In the genomic region with DNA sequence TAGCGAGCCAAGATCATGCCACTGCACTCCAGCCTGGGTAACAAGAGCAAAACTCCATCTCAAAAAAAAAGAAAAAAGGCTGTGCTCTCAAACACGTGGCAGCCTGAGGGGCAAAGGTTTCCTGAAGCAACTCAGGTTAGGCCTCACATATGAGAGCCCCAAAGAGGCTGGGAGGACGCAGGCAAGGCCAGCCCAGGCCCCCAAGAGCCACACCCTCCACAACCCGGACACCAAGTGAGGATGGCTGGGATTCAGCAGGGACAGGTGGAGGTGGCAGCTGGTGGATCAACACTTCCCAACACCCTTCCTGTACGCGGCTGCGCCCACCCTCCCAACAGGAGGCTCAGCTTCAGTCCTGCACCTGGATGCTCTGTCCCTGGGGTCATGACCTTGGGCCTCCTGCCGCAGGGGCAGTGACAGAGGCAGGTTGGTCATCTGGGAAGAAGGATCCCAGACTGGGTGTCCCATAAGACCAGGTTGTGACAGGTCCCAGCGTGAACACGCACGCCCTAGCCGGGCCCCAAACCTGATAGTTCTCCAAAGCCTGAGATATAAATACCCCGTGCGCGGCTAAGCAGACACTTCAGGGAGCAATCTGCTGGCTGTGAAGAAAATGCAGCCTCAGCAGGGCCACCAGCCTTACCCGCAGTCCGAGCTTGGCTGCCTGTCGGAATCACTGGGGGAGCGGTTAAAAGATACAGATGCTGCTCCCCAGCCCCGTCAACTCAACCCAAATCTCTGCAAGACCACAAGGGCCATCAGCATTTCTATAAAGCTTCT, we compare ENCODE assay signal across 15 cellular contexts.
A peak's percentile ranks its signal among the peaks of the same experiment; 100 is the strongest.
DNase-seq lines count a peak whose midpoint lies in the region; ATAC-seq and TF ChIP-seq lines count a peak whose summit lies in the region.
"Had no signal": no experiment of that assay in that cellular context is flagged by ENCODE, and none has a peak within 500 bp of the region (broad histone marks: within the 10 kb centered on the region; RNA-seq: fewer than 3 reads in every experiment).

No MANE protein-coding gene starts in this region.

- no peak overlapping the region for H3K9ac ChIP-seq in SK-N-MC (ENCODE audit: insufficient read length)
- H3K9ac ChIP-seq in skeletal muscle tissue (ENCODE audit: low read depth in 1 of 3, low read length in 3 of 3): peak overlapping the region; percentile 51 to 57 (median 53)

- H3K4me1 ChIP-seq in right atrium auricular region: peaks cover 0 to 31% of the 10 kb centered on the region in 2 donors
- H3K4me1 ChIP-seq in skeletal muscle tissue (ENCODE audit: control insufficient read depth in 3 of 3, insufficient read depth in 3 of 3, low read length in 3 of 3): peaks cover 4 to 9% (median 5%) of the 10 kb centered on the region in 3 donors
- peaks cover 17% of the 10 kb centered on the region for H3K4me1 ChIP-seq in A673 (ENCODE audit: insufficient read depth, low read length, poor library complexity, severe bottlenecking)

- no peaks in the 10 kb centered on the region for H3K36me3 ChIP-seq in SK-N-MC (ENCODE audit: insufficient read depth, low read length)
- peaks cover 32% of the 10 kb centered on the region for H3K36me3 ChIP-seq in right atrium auricular region
- H3K36me3 ChIP-seq in skeletal muscle tissue (ENCODE audit: control insufficient read depth in 3 of 3, insufficient read depth in 3 of 3, low read length in 3 of 3): peaks cover 13 to 19% (median 14%) of the 10 kb centered on the region in 3 donors
- H3K36me3 ChIP-seq in A673 (ENCODE audit: insufficient read depth, low read length, poor library complexity, severe bottlenecking): no peaks in the 10 kb centered on the region
- H3K36me3 ChIP-seq: ovary had no signal

- POLR2A ChIA-PET in A673 (lab: Charles Lee; ENCODE audit: low non-redundant PET): no interaction called here

- H3K9me3 ChIP-seq in SK-N-MC (ENCODE audit: low read depth, low read length) (no peaks in the 10 kb centered on the region), right atrium auricular region (no peaks in the 10 kb centered on the region), skeletal muscle tissue (ENCODE audit: control insufficient read depth in 3 of 3, low read length in 3 of 3) (no peaks in the 10 kb centered on the region), A673 (ENCODE audit: low read depth, low read length, poor library complexity, severe bottlenecking) (no peaks in the 10 kb centered on the region)
- H3K9me3 ChIP-seq: ovary, tibial artery had no signal

- no peak for TF ChIP-seq CTCF in right atrium auricular region (IDR thresholded peaks at IDR 0.05)
- TF ChIP-seq CTCF in A673 (conservative IDR thresholded peaks at IDR 0.05; ENCODE audit: low read depth, low read length): no peak

- H3K27me3 ChIP-seq in right atrium auricular region: no peaks in the 10 kb centered on the region
- H3K27me3 ChIP-seq in skeletal muscle tissue (ENCODE audit: control insufficient read depth in 3 of 3, insufficient read depth in 3 of 3, low read length in 3 of 3): no peaks in the 10 kb centered on the region
- H3K27me3 ChIP-seq in A673 (replicated peaks; ENCODE audit: insufficient read depth, low read depth, low read length, poor library complexity): no peaks in the 10 kb centered on the region
- H3K27me3 ChIP-seq: ovary, tibial artery had no signal

- H3K4me3 ChIP-seq in SK-N-MC (no peak overlapping the region), right atrium auricular region (no peak overlapping the region), skeletal muscle tissue (ENCODE audit: low read length in 3 of 3) (no peak overlapping the region), A673 (ENCODE audit: low read depth, low read length, poor library complexity, severe bottlenecking) (no peak overlapping the region)
- H3K4me3 ChIP-seq: ovary, tibial artery had no signal

- CTCF ChIA-PET in A673 (lab: Charles Lee): interaction anchor here (1.3 kb wide), 1 partner anchor 17 kb away, joined by 5 read pairs; no protein-coding TSS in a partner anchor

- intact Hi-C loops in A673 (cut with micrococcal nuclease; ENCODE audit: unreplicated experiment): no loop called here

- peak; percentile 6 to 57 (median 39) for DNase-seq in NCI-H1417 (lab: John Stamatoyannopoulos, UW)
- no peak for DNase-seq in NCI-H1417 treated with DMSO at 0.1 percent for 48 hours (lab: John Stamatoyannopoulos, UW)
- DNase-seq in SK-N-MC (ENCODE audit: low read depth, low spot score): no peak
- no peak for DNase-seq in right atrium auricular region (ENCODE audit: low spot score)
- DNase-seq in A673 (ENCODE audit: low spot score): no peak
- DNase-seq in GM19240 (ENCODE audit: insufficient read length, low spot score): no peak
- DNase-seq: activated CD4-positive, alpha-beta T cell treated with anti-CD3 and anti-CD28 coated beads, Interleukin-2, amount 50 U/mL, for 48 hours; activated T-cell treated with anti-CD3 and anti-CD28 coated beads, Interleukin-2, amount 50 U/mL, for 24 hours; CD4-positive, alpha-beta T cell; effector memory CD8-positive, alpha-beta T cell; NCI-H345; ovary; tibial artery had no signal

- no TSS peak for BruUV-seq in A673 (replicated peaks; lab: Mats Ljungman, UMichigan)

- no peak for ATAC-seq in HG02610 (IDR thresholded peaks at IDR 0.05; ENCODE audit: unreplicated experiment)
- ATAC-seq: effector memory CD8-positive, alpha-beta T cell had no signal

- peak overlapping the region; percentile 50; the same call in 1 of the 2 replicates for H3K27ac ChIP-seq in SK-N-MC
- H3K27ac ChIP-seq in right atrium auricular region: peak overlapping the region; percentile 75 to 80
- peak overlapping the region; percentile 75 for H3K27ac ChIP-seq in skeletal muscle tissue (ENCODE audit: low read depth, low read length)
- H3K27ac ChIP-seq in A673 (ENCODE audit: low read depth, low read length, poor library complexity, severe bottlenecking): no peak overlapping the region
- H3K27ac ChIP-seq: ovary, tibial artery had no signal

Comparison
In these comparisons a context has a peak if more than half of its experiments do, and no peak if none do; other contexts are left out.
1. DNase-seq: peak in NCI-H1417 (3 of 3); none in NCI-H1417 treated with DMSO at 0.1 percent for 48 hours (single experiment), SK-N-MC (single experiment), right atrium auricular region (single experiment), A673 (single experiment) and GM19240 (single experiment).